ENCODE assay signal across 10 cellular contexts in genomic region chr1:101051688-101052638, GRCh38.
DNase-seq lines count a peak whose midpoint lies in the region; ATAC-seq lines count a peak whose summit lies in the region.
"Had no signal": no experiment of that assay in that cellular context is flagged by ENCODE, and none has a peak within 500 bp of the region (broad histone marks: within the 10 kb centered on the region; RNA-seq: fewer than 3 reads in every experiment).

No MANE protein-coding gene starts in this region.

- H3K27ac Mint-ChIP-seq in effector memory CD8-positive, alpha-beta T cell = peak overlapping the region in 1 of 2 donors; percentile 55

- ATAC-seq in GM18519 (IDR thresholded peaks at IDR 0.05; ENCODE audit: low FRiP score, unreplicated experiment) (peak; percentile 70), GM21367 (IDR thresholded peaks at IDR 0.05; ENCODE audit: unreplicated experiment) (peak; percentile 82), HG03135 (IDR thresholded peaks at IDR 0.05; ENCODE audit: unreplicated experiment) (peak; percentile 89)
- peak; percentile 44 for ATAC-seq in effector memory CD8-positive, alpha-beta T cell (replicated peaks)

- no peaks in the 10 kb centered on the region for H3K27me3 Mint-ChIP-seq in effector memory CD8-positive, alpha-beta T cell

- no peak overlapping the region for H3K4me3 Mint-ChIP-seq in effector memory CD8-positive, alpha-beta T cell

- H3K9me3 Mint-ChIP-seq in effector memory CD8-positive, alpha-beta T cell = no peaks in the 10 kb centered on the region

- H3K4me1 Mint-ChIP-seq in effector memory CD8-positive, alpha-beta T cell (ENCODE audit: low read depth in 2 of 2) = peaks cover 7 to 11% of the 10 kb centered on the region in 2 donors

- H3K36me3 Mint-ChIP-seq in effector memory CD8-positive, alpha-beta T cell (ENCODE audit: insufficient read depth) = no peaks in the 10 kb centered on the region

- DNase-seq in effector memory CD8-positive, alpha-beta T cell = no peak
- DNase-seq in T1000 (lab: John Stamatoyannopoulos, UW) (no peak), cerebellar cortex (ENCODE audit: low spot score) (no peak), SKM-1 (lab: John Stamatoyannopoulos, UW; ENCODE audit: unreplicated experiment) (no peak)
- no peak for DNase-seq in effector CD8-positive, alpha-beta T cell (lab: John Stamatoyannopoulos, UW)
- DNase-seq: glutamatergic neuron, MG63 had no signal
